ENCODE assay signal across 1 cellular context in genomic region chr20:34516038-34516873, GRCh38.
A peak's percentile ranks its signal among the peaks of the same experiment; 100 is the strongest.
TF ChIP-seq lines count a peak whose summit lies in the region.

DYNLRB1 (plus strand) TSS chr20:34516422; CDS start chr20:34516459, 37 bp downstream.

TF ChIP-seq in GM12878, 131 proteins besides CTCF, POLR2A, EP300 and RAD21 (continued from another document and continues in another):
- TF ChIP-seq ZBTB40 (IDR thresholded peaks at IDR 0.05; ENCODE audit: borderline replicate concordance) (peak; percentile 83), SUZ12 (IDR thresholded peaks at IDR 0.05; ENCODE audit: unreplicated experiment) (no peak), E2F8 (IDR thresholded peaks at IDR 0.05; ENCODE audit: low read depth, partially characterized antibody) (no peak), CHD4 (IDR thresholded peaks at IDR 0.05) (no peak), ASH2L (IDR thresholded peaks at IDR 0.05; ENCODE audit: borderline replicate concordance, low read depth) (peak; percentile 79; the same call in 1 of the 2 replicates), NBN (IDR thresholded peaks at IDR 0.05) (no peak), GATAD2B (conservative IDR thresholded peaks at IDR 0.05; ENCODE audit: low read depth) (peak; percentile 95), NFXL1 (IDR thresholded peaks at IDR 0.05; ENCODE audit: borderline replicate concordance) (no peak), CBX5 (IDR thresholded peaks at IDR 0.05; ENCODE audit: low read depth) (no peak), IRF5 (IDR thresholded peaks at IDR 0.05; ENCODE audit: borderline replicate concordance) (no peak), HCFC1 (IDR thresholded peaks at IDR 0.05; ENCODE audit: low read length) (0 out of 2 replicates have a peak, but pooled peaks have one; percentile 4), ZBTB11 (CRISPR knock-in tag; IDR thresholded peaks at IDR 0.05) (peak; percentile 58), CUX1 (IDR thresholded peaks at IDR 0.05; ENCODE audit: insufficient replicate concordance, low read depth, low read length) (no peak), SIN3A (IDR thresholded peaks at IDR 0.05; ENCODE audit: low read depth, low read length) (no peak), NR2C2 (IDR thresholded peaks at IDR 0.05; ENCODE audit: borderline replicate concordance, control insufficient read depth, insufficient read length, low read depth) (no peak), SMAD5 (IDR thresholded peaks at IDR 0.05; ENCODE audit: low read depth) (peak; percentile 80), SP1 (IDR thresholded peaks at IDR 0.05; ENCODE audit: low read depth, low read length) (peak; percentile 71), ZBTB4 (CRISPR knock-in tag; IDR thresholded peaks at IDR 0.05) (no peak), IKZF1 (conservative IDR thresholded peaks at IDR 0.05) (peak; percentile 99), ZBTB33 (IDR thresholded peaks at IDR 0.05) (no peak), POLR2AphosphoS2 (IDR thresholded peaks at IDR 0.05; ENCODE audit: low read depth, low read length) (no peak), TAF1 (IDR thresholded peaks at IDR 0.05; ENCODE audit: borderline replicate concordance, low read depth, low read length) (no peak), SUPT20H (IDR thresholded peaks at IDR 0.05; ENCODE audit: borderline replicate concordance, control insufficient read depth, low read depth, low read length) (no peak), FOXK2 (IDR thresholded peaks at IDR 0.05) (no peak), PKNOX1 (IDR thresholded peaks at IDR 0.05) (peak; percentile 98), TCF3 (IDR thresholded peaks at IDR 0.05; ENCODE audit: borderline replicate concordance, insufficient read depth, low read depth, low read length) (no peak), IRF3 (IDR thresholded peaks at IDR 0.05) (0 out of 2 replicates have a peak, but pooled peaks have one; percentile 48)
